ENCODE assay signal across 2 cellular contexts in the genomic region with DNA sequence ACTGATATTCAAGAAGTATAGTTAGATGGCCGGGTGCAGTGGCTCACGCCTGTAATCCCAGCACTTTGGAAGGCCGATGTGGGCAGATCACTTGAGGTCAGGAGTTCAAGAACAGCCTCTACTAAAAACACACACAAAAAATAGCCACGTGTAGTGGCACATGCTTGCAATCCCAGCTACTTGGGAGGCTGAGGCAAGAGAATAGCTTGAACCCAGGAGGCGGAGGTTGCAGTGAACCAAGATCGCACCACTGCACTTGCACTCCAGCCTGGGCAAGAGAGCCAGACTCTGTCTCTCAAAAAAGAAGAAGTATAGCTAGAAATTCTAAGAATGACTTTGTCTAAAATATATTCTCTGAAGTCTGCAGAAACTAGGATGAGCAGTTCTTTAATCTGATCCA. TPM values are rescaled to one million over a fixed set of nuclear protein-coding genes. Genes with fewer than 3 reads are reported as not detected.
"Had no signal": no experiment of that assay in that cellular context is flagged by ENCODE, and none has a peak within 500 bp of the region (broad histone marks: within the 10 kb centered on the region; RNA-seq: fewer than 3 reads in every experiment).

No MANE protein-coding gene starts in this region.

RNA-seq across cellular contexts. Expression of a gene that starts 17.4 kb away (rescaled TPM):
- total RNA-seq: lung microvascular endothelial cell, myocyte had no signal
